8 cellular contexts compared by ENCODE assay signal in genomic region chr16:87833548-87833947, GRCh38.
"Had no signal": no experiment of that assay in that cellular context is flagged by ENCODE, and none has a peak within 500 bp of the region (broad histone marks: within the 10 kb centered on the region; RNA-seq: fewer than 3 reads in every experiment).

No MANE protein-coding gene starts in this region.

- H3K4me3 Mint-ChIP-seq: neural progenitor cell had no signal

- DNase-seq: activated naive CD4-positive, alpha-beta T cell treated with anti-CD3 and anti-CD28 coated beads, Interleukin-2, amount 50 U/mL, for 16 hours; brain microvascular endothelial cell; effector memory CD4-positive, alpha-beta T cell; stimulated activated CD4-positive, alpha-beta T cell treated with anti-CD3 and anti-CD28 coated beads, Interleukin-2, amount 100 ng/mL, for 48 hours; thyroid gland; uterus had no signal

- H3K27ac Mint-ChIP-seq: activated T-helper 2 cell treated with anti-CD3 and anti-CD28 coated beads, Interferon-gamma antibody, Interleukin-2, Interleukin-4, amounts not matched to agents 10 μg/mL and 5 μg/mL and 100 μg/mL, durations not matched to agents 14 hours and 24 hours and 36 hours; neural progenitor cell had no signal

- H3K9me3 Mint-ChIP-seq: activated T-helper 2 cell treated with anti-CD3 and anti-CD28 coated beads, Interferon-gamma antibody, Interleukin-2, Interleukin-4, amounts not matched to agents 10 μg/mL and 5 μg/mL and 100 μg/mL, durations not matched to agents 14 hours and 24 hours and 36 hours; neural progenitor cell had no signal
